Comparison of ENCODE assay signal across 1 cellular context in the genomic region with DNA sequence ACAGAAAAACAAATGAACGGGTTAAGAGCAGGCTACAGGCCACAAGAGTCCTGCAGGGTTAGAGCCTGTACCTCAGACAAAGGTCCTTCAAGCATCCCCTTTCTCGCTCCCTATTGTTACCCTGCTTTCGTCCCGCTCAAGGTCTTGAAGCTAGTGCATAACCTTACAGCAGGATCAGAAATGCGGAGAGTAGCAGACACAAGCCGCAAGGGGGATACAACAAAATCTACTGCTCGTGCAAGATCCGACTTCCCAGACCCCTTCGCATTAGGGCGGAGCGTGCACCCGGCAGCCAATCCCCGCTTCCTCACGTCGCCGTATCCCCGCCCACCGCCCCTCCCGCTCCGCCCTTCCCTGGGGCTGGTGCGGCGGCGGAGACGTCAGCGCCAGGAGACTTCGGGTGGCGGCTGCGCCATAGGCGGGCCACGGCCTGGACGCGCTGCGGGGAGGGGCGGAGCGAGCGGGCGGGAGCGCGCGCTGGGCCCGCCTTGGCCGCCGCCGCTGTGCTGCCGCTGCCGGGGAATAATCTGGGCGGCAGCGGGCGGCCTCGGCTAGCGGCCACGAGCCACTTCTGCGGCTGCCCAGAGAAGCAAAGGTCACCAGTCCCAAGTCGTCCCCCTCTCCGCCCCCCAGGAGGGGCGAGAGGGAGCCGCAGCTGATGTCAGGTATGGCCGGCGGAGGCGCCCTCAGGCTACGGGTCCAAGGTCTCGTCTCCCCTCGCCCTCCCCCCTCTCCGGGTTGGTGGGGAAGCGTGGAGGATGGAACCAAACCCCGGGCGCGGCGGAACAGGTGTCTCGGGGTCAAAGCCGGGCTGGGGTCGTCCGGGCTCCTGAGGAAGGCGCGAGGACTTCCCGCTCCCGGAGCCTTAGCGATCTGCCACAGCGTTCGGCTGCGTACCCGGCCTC.
TF ChIP-seq lines count a peak whose summit lies in the region.

A gene (plus strand): TSS at position 389 of the 905 bp plus-strand sequence. CDS start 51,776 bp downstream, outside the sequence.

TF ChIP-seq in WTC11, 78 proteins besides CTCF, POLR2A, EP300 and RAD21 (continued from another document and continues in another):
- TF ChIP-seq, protein P1, sequence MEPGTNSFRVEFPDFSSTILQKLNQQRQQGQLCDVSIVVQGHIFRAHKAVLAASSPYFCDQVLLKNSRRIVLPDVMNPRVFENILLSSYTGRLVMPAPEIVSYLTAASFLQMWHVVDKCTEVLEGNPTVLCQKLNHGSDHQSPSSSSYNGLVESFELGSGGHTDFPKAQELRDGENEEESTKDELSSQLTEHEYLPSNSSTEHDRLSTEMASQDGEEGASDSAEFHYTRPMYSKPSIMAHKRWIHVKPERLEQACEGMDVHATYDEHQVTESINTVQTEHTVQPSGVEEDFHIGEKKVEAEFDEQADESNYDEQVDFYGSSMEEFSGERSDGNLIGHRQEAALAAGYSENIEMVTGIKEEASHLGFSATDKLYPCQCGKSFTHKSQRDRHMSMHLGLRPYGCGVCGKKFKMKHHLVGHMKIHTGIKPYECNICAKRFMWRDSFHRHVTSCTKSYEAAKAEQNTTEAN (CRISPR knock-in tag; IDR thresholded peaks at IDR 0.05) = no peak
- TF ChIP-seq, protein P2, sequence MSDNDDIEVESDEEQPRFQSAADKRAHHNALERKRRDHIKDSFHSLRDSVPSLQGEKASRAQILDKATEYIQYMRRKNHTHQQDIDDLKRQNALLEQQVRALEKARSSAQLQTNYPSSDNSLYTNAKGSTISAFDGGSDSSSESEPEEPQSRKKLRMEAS (CRISPR knock-in tag; IDR thresholded peaks at IDR 0.05) = no peak; the same call in 1 of the 2 replicates
- TF ChIP-seq, protein P3, sequence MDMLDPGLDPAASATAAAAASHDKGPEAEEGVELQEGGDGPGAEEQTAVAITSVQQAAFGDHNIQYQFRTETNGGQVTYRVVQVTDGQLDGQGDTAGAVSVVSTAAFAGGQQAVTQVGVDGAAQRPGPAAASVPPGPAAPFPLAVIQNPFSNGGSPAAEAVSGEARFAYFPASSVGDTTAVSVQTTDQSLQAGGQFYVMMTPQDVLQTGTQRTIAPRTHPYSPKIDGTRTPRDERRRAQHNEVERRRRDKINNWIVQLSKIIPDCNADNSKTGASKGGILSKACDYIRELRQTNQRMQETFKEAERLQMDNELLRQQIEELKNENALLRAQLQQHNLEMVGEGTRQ (CRISPR knock-in tag; IDR thresholded peaks at IDR 0.05) = no peak
- TF ChIP-seq, protein P4, sequence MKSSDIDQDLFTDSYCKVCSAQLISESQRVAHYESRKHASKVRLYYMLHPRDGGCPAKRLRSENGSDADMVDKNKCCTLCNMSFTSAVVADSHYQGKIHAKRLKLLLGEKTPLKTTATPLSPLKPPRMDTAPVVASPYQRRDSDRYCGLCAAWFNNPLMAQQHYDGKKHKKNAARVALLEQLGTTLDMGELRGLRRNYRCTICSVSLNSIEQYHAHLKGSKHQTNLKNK (CRISPR knock-in tag; IDR thresholded peaks at IDR 0.05) = no peak
- TF ChIP-seq, protein P5, sequence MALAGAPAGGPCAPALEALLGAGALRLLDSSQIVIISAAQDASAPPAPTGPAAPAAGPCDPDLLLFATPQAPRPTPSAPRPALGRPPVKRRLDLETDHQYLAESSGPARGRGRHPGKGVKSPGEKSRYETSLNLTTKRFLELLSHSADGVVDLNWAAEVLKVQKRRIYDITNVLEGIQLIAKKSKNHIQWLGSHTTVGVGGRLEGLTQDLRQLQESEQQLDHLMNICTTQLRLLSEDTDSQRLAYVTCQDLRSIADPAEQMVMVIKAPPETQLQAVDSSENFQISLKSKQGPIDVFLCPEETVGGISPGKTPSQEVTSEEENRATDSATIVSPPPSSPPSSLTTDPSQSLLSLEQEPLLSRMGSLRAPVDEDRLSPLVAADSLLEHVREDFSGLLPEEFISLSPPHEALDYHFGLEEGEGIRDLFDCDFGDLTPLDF (CRISPR knock-in tag; IDR thresholded peaks at IDR 0.05) = no peak
- no peak for TF ChIP-seq FOXK1 (CRISPR knock-in tag; IDR thresholded peaks at IDR 0.05)
- TF ChIP-seq, protein P6, sequence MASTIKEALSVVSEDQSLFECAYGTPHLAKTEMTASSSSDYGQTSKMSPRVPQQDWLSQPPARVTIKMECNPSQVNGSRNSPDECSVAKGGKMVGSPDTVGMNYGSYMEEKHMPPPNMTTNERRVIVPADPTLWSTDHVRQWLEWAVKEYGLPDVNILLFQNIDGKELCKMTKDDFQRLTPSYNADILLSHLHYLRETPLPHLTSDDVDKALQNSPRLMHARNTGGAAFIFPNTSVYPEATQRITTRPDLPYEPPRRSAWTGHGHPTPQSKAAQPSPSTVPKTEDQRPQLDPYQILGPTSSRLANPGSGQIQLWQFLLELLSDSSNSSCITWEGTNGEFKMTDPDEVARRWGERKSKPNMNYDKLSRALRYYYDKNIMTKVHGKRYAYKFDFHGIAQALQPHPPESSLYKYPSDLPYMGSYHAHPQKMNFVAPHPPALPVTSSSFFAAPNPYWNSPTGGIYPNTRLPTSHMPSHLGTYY (CRISPR knock-in tag; IDR thresholded peaks at IDR 0.05) = no peak
- TF ChIP-seq ZNF671 (CRISPR knock-in tag; IDR thresholded peaks at IDR 0.05) = no peak
- TF ChIP-seq JUN (CRISPR knock-in tag; IDR thresholded peaks at IDR 0.05) = 0 out of 2 replicates have a peak, but pooled peaks have one; percentile 18
- TF ChIP-seq CREB1 (CRISPR knock-in tag; IDR thresholded peaks at IDR 0.05) = no peak
- TF ChIP-seq, protein P7, sequence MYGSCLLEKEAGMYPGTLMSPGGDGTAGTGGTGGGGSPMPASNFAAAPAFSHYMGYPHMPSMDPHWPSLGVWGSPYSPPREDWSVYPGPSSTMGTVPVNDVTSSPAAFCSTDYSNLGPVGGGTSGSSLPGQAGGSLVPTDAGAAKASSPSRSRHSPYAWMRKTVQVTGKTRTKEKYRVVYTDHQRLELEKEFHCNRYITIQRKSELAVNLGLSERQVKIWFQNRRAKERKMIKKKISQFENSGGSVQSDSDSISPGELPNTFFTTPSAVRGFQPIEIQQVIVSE (CRISPR knock-in tag; IDR thresholded peaks at IDR 0.05; ENCODE audit: borderline replicate concordance) = no peak
- TF ChIP-seq ESRRA (CRISPR knock-in tag; IDR thresholded peaks at IDR 0.05; ENCODE audit: borderline replicate concordance) = 0 out of 2 replicates have a peak, but pooled peaks have one; percentile 14
- TF ChIP-seq, protein P8, sequence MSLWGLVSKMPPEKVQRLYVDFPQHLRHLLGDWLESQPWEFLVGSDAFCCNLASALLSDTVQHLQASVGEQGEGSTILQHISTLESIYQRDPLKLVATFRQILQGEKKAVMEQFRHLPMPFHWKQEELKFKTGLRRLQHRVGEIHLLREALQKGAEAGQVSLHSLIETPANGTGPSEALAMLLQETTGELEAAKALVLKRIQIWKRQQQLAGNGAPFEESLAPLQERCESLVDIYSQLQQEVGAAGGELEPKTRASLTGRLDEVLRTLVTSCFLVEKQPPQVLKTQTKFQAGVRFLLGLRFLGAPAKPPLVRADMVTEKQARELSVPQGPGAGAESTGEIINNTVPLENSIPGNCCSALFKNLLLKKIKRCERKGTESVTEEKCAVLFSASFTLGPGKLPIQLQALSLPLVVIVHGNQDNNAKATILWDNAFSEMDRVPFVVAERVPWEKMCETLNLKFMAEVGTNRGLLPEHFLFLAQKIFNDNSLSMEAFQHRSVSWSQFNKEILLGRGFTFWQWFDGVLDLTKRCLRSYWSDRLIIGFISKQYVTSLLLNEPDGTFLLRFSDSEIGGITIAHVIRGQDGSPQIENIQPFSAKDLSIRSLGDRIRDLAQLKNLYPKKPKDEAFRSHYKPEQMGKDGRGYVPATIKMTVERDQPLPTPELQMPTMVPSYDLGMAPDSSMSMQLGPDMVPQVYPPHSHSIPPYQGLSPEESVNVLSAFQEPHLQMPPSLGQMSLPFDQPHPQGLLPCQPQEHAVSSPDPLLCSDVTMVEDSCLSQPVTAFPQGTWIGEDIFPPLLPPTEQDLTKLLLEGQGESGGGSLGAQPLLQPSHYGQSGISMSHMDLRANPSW (CRISPR knock-in tag; conservative IDR thresholded peaks at IDR 0.05; ENCODE audit: low read depth) = no peak
- TF ChIP-seq NR1H2 (CRISPR knock-in tag; IDR thresholded peaks at IDR 0.05) = no peak
- TF ChIP-seq KAT7 (CRISPR knock-in tag; IDR thresholded peaks at IDR 0.05; ENCODE audit: borderline replicate concordance) = peak; percentile 6; the same call in 1 of the 2 replicates
- no peak for TF ChIP-seq EMX1 (CRISPR knock-in tag; IDR thresholded peaks at IDR 0.05)
- no peak for TF ChIP-seq GRHL2 (CRISPR knock-in tag; IDR thresholded peaks at IDR 0.05; ENCODE audit: insufficient replicate concordance, severe bottlenecking)
- TF ChIP-seq, protein P9, sequence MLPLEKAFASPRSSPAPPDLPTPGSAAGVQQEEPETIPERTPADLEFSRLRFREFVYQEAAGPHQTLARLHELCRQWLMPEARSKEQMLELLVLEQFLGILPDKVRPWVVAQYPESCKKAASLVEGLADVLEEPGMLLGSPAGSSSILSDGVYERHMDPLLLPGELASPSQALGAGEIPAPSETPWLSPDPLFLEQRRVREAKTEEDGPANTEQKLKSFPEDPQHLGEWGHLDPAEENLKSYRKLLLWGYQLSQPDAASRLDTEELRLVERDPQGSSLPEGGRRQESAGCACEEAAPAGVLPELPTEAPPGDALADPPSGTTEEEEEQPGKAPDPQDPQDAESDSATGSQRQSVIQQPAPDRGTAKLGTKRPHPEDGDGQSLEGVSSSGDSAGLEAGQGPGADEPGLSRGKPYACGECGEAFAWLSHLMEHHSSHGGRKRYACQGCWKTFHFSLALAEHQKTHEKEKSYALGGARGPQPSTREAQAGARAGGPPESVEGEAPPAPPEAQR (CRISPR knock-in tag; IDR thresholded peaks at IDR 0.05) = 0 out of 2 replicates have a peak, but pooled peaks have one; percentile 21
- TF ChIP-seq ZNF138 (CRISPR knock-in tag; conservative IDR thresholded peaks at IDR 0.05) = no peak
- TF ChIP-seq, protein P10, sequence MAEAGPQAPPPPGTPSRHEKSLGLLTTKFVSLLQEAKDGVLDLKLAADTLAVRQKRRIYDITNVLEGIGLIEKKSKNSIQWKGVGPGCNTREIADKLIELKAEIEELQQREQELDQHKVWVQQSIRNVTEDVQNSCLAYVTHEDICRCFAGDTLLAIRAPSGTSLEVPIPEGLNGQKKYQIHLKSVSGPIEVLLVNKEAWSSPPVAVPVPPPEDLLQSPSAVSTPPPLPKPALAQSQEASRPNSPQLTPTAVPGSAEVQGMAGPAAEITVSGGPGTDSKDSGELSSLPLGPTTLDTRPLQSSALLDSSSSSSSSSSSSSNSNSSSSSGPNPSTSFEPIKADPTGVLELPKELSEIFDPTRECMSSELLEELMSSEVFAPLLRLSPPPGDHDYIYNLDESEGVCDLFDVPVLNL (CRISPR knock-in tag; IDR thresholded peaks at IDR 0.05; ENCODE audit: borderline replicate concordance, low read depth) = no peak
- no peak; the same call in 1 of the 2 replicates for TF ChIP-seq MYBL2 (CRISPR knock-in tag; IDR thresholded peaks at IDR 0.05)
- 0 out of 2 replicates have a peak, but pooled peaks have one; percentile 6 for TF ChIP-seq NFYB (CRISPR knock-in tag; conservative IDR thresholded peaks at IDR 0.05; ENCODE audit: low read depth)
- TF ChIP-seq ETV6 (CRISPR knock-in tag; IDR thresholded peaks at IDR 0.05) = peak; percentile 66; the same call in 1 of the 2 replicates
- TF ChIP-seq TEAD4 (CRISPR knock-in tag; IDR thresholded peaks at IDR 0.05) = no peak
- TF ChIP-seq, protein P11, sequence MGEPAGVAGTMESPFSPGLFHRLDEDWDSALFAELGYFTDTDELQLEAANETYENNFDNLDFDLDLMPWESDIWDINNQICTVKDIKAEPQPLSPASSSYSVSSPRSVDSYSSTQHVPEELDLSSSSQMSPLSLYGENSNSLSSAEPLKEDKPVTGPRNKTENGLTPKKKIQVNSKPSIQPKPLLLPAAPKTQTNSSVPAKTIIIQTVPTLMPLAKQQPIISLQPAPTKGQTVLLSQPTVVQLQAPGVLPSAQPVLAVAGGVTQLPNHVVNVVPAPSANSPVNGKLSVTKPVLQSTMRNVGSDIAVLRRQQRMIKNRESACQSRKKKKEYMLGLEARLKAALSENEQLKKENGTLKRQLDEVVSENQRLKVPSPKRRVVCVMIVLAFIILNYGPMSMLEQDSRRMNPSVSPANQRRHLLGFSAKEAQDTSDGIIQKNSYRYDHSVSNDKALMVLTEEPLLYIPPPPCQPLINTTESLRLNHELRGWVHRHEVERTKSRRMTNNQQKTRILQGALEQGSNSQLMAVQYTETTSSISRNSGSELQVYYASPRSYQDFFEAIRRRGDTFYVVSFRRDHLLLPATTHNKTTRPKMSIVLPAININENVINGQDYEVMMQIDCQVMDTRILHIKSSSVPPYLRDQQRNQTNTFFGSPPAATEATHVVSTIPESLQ (CRISPR knock-in tag; IDR thresholded peaks at IDR 0.05) = no peak
- no peak for TF ChIP-seq ZNF121 (CRISPR knock-in tag; IDR thresholded peaks at IDR 0.05)
- TF ChIP-seq GTF2I (CRISPR knock-in tag; conservative IDR thresholded peaks at IDR 0.05) = no peak
- TF ChIP-seq FOXJ3 (CRISPR knock-in tag; IDR thresholded peaks at IDR 0.05; ENCODE audit: borderline replicate concordance) = no peak
- TF ChIP-seq, protein P12, sequence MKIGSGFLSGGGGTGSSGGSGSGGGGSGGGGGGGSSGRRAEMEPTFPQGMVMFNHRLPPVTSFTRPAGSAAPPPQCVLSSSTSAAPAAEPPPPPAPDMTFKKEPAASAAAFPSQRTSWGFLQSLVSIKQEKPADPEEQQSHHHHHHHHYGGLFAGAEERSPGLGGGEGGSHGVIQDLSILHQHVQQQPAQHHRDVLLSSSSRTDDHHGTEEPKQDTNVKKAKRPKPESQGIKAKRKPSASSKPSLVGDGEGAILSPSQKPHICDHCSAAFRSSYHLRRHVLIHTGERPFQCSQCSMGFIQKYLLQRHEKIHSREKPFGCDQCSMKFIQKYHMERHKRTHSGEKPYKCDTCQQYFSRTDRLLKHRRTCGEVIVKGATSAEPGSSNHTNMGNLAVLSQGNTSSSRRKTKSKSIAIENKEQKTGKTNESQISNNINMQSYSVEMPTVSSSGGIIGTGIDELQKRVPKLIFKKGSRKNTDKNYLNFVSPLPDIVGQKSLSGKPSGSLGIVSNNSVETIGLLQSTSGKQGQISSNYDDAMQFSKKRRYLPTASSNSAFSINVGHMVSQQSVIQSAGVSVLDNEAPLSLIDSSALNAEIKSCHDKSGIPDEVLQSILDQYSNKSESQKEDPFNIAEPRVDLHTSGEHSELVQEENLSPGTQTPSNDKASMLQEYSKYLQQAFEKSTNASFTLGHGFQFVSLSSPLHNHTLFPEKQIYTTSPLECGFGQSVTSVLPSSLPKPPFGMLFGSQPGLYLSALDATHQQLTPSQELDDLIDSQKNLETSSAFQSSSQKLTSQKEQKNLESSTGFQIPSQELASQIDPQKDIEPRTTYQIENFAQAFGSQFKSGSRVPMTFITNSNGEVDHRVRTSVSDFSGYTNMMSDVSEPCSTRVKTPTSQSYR (CRISPR knock-in tag; IDR thresholded peaks at IDR 0.05) = 0 out of 2 replicates have a peak, but pooled peaks have one; percentile 37
- TF ChIP-seq NFE2L1 (CRISPR knock-in tag; IDR thresholded peaks at IDR 0.05) = no peak
- TF ChIP-seq NR2C2 (CRISPR knock-in tag; IDR thresholded peaks at IDR 0.05) = no peak
- TF ChIP-seq, protein P13, sequence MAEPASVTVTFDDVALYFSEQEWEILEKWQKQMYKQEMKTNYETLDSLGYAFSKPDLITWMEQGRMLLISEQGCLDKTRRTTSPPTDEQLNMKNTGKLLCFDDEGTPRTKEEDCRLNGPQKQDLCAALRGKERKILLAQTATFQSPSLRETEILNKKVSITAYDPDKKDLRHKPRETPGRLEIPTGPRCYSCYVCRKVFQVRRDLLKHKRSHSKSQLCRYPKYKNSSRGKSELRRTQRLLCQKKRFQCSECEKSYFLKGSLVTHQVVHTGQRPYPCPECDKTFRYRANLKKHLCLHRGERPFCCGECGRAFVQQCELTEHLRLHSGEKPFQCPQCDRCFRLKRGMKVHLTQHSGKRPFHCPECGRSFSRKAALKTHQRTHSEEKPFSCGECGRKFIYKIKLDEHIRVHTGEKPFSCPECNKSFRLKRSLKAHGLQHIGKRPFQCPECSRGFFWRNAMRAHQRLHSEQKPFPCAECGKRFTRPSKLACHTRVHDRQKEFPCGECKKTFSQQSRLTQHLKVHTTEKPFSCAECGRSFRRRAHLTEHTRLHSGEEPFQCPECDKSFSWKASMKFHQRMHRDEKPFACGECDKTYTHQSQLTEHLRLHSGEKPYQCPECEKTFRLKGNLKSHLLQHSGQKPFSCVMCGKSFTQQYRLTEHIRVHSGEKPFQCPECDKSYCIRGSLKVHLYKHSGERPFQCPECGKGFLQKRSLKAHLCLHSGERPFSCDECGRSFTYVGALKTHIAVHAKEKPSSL (CRISPR knock-in tag; conservative IDR thresholded peaks at IDR 0.05) = no peak
